ENCODE assay signal across 19 cellular contexts in the genomic region with DNA sequence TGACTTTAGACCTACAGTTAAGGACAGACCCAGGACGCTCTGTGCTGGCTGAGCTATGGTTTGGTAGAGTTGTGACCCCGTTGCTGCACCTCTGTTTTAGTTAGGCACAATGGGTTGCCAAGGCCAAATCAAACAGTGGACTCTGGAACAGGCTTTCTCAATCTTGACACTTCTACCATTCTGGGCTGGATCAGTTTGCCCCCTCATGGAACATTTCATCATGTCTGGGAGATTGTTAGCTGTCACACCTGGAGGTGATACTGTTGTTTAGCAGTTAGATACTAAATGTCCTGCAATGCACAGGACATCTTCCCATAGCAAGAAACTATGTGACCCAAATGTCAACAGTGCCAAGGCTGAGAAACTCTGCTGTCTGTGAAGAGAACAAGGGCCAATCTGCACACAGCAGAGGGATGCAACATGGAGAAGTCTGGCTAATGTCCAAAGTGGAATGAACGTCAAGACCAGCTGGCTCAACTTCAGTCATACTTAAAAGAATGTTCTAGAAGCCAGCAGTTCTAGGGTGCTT.
A peak's percentile ranks its signal among the peaks of the same experiment; 100 is the strongest.
DNase-seq lines count a peak whose midpoint lies in the region; ATAC-seq, FAIRE-seq and TF ChIP-seq lines count a peak whose summit lies in the region.
"Had no signal": no experiment of that assay in that cellular context is flagged by ENCODE, and none has a peak within 500 bp of the region (broad histone marks: within the 10 kb centered on the region; RNA-seq: fewer than 3 reads in every experiment).

No MANE protein-coding gene starts in this region.

- H2BK5ac ChIP-seq in IMR-90 (ENCODE audit: low read depth, low read length, poor library complexity, severe bottlenecking), result no peak overlapping the region

- H4K20me1 ChIP-seq in IMR-90 (ENCODE audit: insufficient read depth, low read length), result no peaks in the 10 kb centered on the region

- H4K5ac ChIP-seq in IMR-90 (ENCODE audit: low read depth, low read length), result no peak overlapping the region

- H3K9ac ChIP-seq in IMR-90 (ENCODE audit: low read depth, low read length), result no peak overlapping the region

- H4K91ac ChIP-seq in IMR-90 (ENCODE audit: insufficient read depth, low read depth, low read length), result no peak overlapping the region

- no peaks in the 10 kb centered on the region for H3K79me1 ChIP-seq in IMR-90 (ENCODE audit: low read depth in 1 of 2, low read length in 2 of 2)

- POLR2A ChIA-PET in IMR-90 (lab: Charles Lee; ENCODE audit: unreplicated experiment), result no interaction called here

- H3K4me2 ChIP-seq in IMR-90 (ENCODE audit: low read depth, low read length), result no peak overlapping the region

- in situ Hi-C loops in IMR-90 (cut with MboI; ENCODE audit: low sequenced_read_pairs), result no loop called here

- no peak overlapping the region for H2BK120ac ChIP-seq in IMR-90 (ENCODE audit: low read depth, low read length)

- H4K8ac ChIP-seq in IMR-90 (ENCODE audit: low read depth in 2 of 2, low read length in 2 of 2), result no peak overlapping the region

- no peak for TF ChIP-seq RAD21 in IMR-90 (IDR thresholded peaks at IDR 0.05; ENCODE audit: low read length)

- no peak overlapping the region for H3K27ac ChIP-seq in IMR-90 (ENCODE audit: insufficient read depth, low read length)

- H3K36me3 ChIP-seq in IMR-90 (ENCODE audit: control insufficient read depth, insufficient read depth, low read length) (no peaks in the 10 kb centered on the region), bronchial epithelial cell (ENCODE audit: control insufficient read depth, insufficient read depth, low read length) (peaks cover 2% of the 10 kb centered on the region), BE2C (no peaks in the 10 kb centered on the region)

- no peaks in the 10 kb centered on the region for H3K27me3 ChIP-seq in IMR-90 (ENCODE audit: control insufficient read depth, insufficient read depth, low read length)
- H3K27me3 ChIP-seq in bronchial epithelial cell (ENCODE audit: control insufficient read depth, insufficient read depth, low read length), result no peaks in the 10 kb centered on the region
- no peaks in the 10 kb centered on the region for H3K27me3 ChIP-seq in BE2C
- H3K27me3 ChIP-seq: pancreas had no signal

- FAIRE-seq in bronchial epithelial cell (lab: Jason Lieb, UNC), result no peak
- FAIRE-seq: K562, pancreas had no signal

- peaks cover 4% of the 10 kb centered on the region; the same call in 1 of the 2 replicates for H3K4me1 ChIP-seq in IMR-90 (ENCODE audit: control insufficient read depth, insufficient read depth, low read length)
- H3K4me1 ChIP-seq in BE2C, result 0 out of 2 replicates have a peak, but pooled peaks cover 7% of the 10 kb centered on the region

- H3K4ac ChIP-seq in IMR-90 (ENCODE audit: low read depth, low read length), result no peak overlapping the region

- no peak overlapping the region for H3K18ac ChIP-seq in IMR-90 (ENCODE audit: low read depth, low read length)

- CTCF ChIA-PET in IMR-90 (lab: Yijun Ruan, JAX), result no interaction called here

- no CpG with 5 or more reads among the region's 3 CpGs for WGBS in IMR-90 (ENCODE audit: extremely low coverage in 2 of 2, insufficient read length in 1 of 2), 2 experiments

- no peak overlapping the region for H2AFZ ChIP-seq in IMR-90 (replicated peaks; ENCODE audit: low read length, poor library complexity)

- no TSS peak for BruUV-seq in IMR-90 (replicated peaks; lab: Mats Ljungman, UMichigan)

- TF ChIP-seq POLR2A in IMR-90 (IDR thresholded peaks at IDR 0.05; ENCODE audit: low read depth, low read length), result no peak

- H3K9me1 ChIP-seq in IMR-90 (ENCODE audit: insufficient read depth, low read length), result no peaks in the 10 kb centered on the region

- H3K4me3 ChIP-seq in IMR-90 (ENCODE audit: insufficient read depth, low read depth, low read length) (no peak overlapping the region), bronchial epithelial cell (ENCODE audit: low read depth, low read length) (no peak overlapping the region), skeletal muscle cell (ENCODE audit: low read depth, low read length) (no peak overlapping the region), BE2C (ENCODE audit: low read depth, low read length) (no peak overlapping the region)
- H3K4me3 ChIP-seq: K562, pancreas had no signal

- no peak for TF ChIP-seq CTCF in IMR-90 (conservative IDR thresholded peaks at IDR 0.05; ENCODE audit: low read depth, low read length)
- no peak for TF ChIP-seq CTCF in bronchial epithelial cell (IDR thresholded peaks at IDR 0.05; ENCODE audit: insufficient read depth, low read length, severe bottlenecking)
- no peak for TF ChIP-seq CTCF in GM10266 (IDR thresholded peaks at IDR 0.05; ENCODE audit: control insufficient read depth, insufficient read depth, low read depth, missing control alignments)
- no peak for TF ChIP-seq CTCF in BE2C (IDR thresholded peaks at IDR 0.05; ENCODE audit: low read depth, low read length)

- no peak overlapping the region for H3K56ac ChIP-seq in IMR-90 (ENCODE audit: extremely low read depth, insufficient read depth, low read length)

- no peak overlapping the region for H2BK20ac ChIP-seq in IMR-90 (ENCODE audit: low read depth, low read length)

- H2BK15ac ChIP-seq in IMR-90 (ENCODE audit: low read depth, low read length), result no peak overlapping the region

- H3K9me3 ChIP-seq in IMR-90 (ENCODE audit: control insufficient read depth, insufficient read depth, low read length) (no peaks in the 10 kb centered on the region), BE2C (no peaks in the 10 kb centered on the region)
- H3K9me3 ChIP-seq: pancreas had no signal

- dilution Hi-C loops in IMR-90 (cut with HindIII; ENCODE audit: low sequenced_read_pairs, unreplicated experiment), result no loop called here

- intact Hi-C loops in IMR-90 (cut with micrococcal nuclease) (loop anchor here (10.0 kb wide), 1 partner anchor 312 kb away; a partner anchor contains a TSS), left ventricle myocardium superior (cut with micrococcal nuclease) (no loop called here)

- H3K14ac ChIP-seq in IMR-90 (replicated peaks; ENCODE audit: low read depth, low read length), result no peak overlapping the region

- H2AK9ac ChIP-seq in IMR-90 (replicated peaks; ENCODE audit: low read depth, low read length, poor library complexity), result no peak overlapping the region

- H3K23ac ChIP-seq in IMR-90 (ENCODE audit: low read depth, low read length), result no peak overlapping the region

- ATAC-seq in IMR-90 (ENCODE audit: low read depth) (no peak; the same call in 1 of the 2 replicates), left ventricle myocardium superior (peak; percentile 71)
- ATAC-seq: K562 had no signal

- DNase-seq in IMR-90 (peak; percentile 50), bronchial epithelial cell (ENCODE audit: low read depth) (peak; percentile 13), left ventricle myocardium superior (no peak), skeletal muscle cell (ENCODE audit: low read depth) (peak; percentile 79), HT-29 (ENCODE audit: low spot score) (no peak), activated T-cell treated with anti-CD3 and anti-CD28 coated beads for 4 hours (no peak), GM10266 (ENCODE audit: extremely low spot score) (no peak), BE2C (no peak)
- DNase-seq: activated CD4-positive, alpha-beta memory T cell treated with anti-CD3 and anti-CD28 coated beads for 36 hours; activated effector memory CD4-positive, alpha-beta T cell treated with Interleukin-2 at 50 U/mL for 16 hours; C1 segment of cervical spinal cord; central memory CD4-positive, alpha-beta T cell; NCI-H187; NCI-H82; SIG-M5; stimulated activated CD4-positive, alpha-beta T cell treated with anti-CD3 and anti-CD28 coated beads, Interleukin-1b, Interleukin-23, amount 100 ng/mL, for 48 hours; stimulated activated CD8-positive, alpha-beta memory T cell treated with anti-CD3 and anti-CD28 coated beads, Interleukin-4, amount 100 ng/mL, for 48 hours had no signal

- H2AK5ac ChIP-seq in IMR-90 (ENCODE audit: low read depth, low read length), result no peak overlapping the region

TF ChIP-seq in IMR-90, 13 proteins besides CTCF, POLR2A, EP300 and RAD21:
- TF ChIP-seq, protein P1, sequence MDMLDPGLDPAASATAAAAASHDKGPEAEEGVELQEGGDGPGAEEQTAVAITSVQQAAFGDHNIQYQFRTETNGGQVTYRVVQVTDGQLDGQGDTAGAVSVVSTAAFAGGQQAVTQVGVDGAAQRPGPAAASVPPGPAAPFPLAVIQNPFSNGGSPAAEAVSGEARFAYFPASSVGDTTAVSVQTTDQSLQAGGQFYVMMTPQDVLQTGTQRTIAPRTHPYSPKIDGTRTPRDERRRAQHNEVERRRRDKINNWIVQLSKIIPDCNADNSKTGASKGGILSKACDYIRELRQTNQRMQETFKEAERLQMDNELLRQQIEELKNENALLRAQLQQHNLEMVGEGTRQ (IDR thresholded peaks at IDR 0.05; ENCODE audit: low read depth, low read length), result no peak
- no peak for TF ChIP-seq RFX5 (IDR thresholded peaks at IDR 0.05; ENCODE audit: low read depth, low read length)
- TF ChIP-seq CEBPB (IDR thresholded peaks at IDR 0.05; ENCODE audit: low read depth, low read length), result no peak
- no peak for TF ChIP-seq FOS (IDR thresholded peaks at IDR 0.05; ENCODE audit: low read depth, low read length)
- no peak for TF ChIP-seq RCOR1 (IDR thresholded peaks at IDR 0.05; ENCODE audit: insufficient replicate concordance, low read length)
- TF ChIP-seq MAZ (IDR thresholded peaks at IDR 0.05; ENCODE audit: borderline replicate concordance, low read depth, low read length), result no peak
- TF ChIP-seq SMC3 (IDR thresholded peaks at IDR 0.05; ENCODE audit: low read depth, low read length), result no peak
- TF ChIP-seq MAFK (IDR thresholded peaks at IDR 0.05; ENCODE audit: low read depth, low read length), result no peak
- TF ChIP-seq, protein P2, sequence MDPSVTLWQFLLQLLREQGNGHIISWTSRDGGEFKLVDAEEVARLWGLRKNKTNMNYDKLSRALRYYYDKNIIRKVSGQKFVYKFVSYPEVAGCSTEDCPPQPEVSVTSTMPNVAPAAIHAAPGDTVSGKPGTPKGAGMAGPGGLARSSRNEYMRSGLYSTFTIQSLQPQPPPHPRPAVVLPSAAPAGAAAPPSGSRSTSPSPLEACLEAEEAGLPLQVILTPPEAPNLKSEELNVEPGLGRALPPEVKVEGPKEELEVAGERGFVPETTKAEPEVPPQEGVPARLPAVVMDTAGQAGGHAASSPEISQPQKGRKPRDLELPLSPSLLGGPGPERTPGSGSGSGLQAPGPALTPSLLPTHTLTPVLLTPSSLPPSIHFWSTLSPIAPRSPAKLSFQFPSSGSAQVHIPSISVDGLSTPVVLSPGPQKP (IDR thresholded peaks at IDR 0.05; ENCODE audit: borderline replicate concordance, low read depth, low read length), result no peak
- no peak for TF ChIP-seq BHLHE40 (IDR thresholded peaks at IDR 0.05; ENCODE audit: low read depth, low read length)
- no peak for TF ChIP-seq CHD1 (IDR thresholded peaks at IDR 0.05; ENCODE audit: low read depth, low read length)
- no peak for TF ChIP-seq MXI1 (IDR thresholded peaks at IDR 0.05; ENCODE audit: borderline replicate concordance, low read depth, low read length)
- TF ChIP-seq NFE2L2 (IDR thresholded peaks at IDR 0.05; ENCODE audit: low read depth, low read length), result no peak

Comparison
In these comparisons a context has a peak if more than half of its experiments do, and no peak if none do; other contexts are left out.
1. DNase-seq: peak in IMR-90 (single experiment), bronchial epithelial cell (single experiment) and skeletal muscle cell (single experiment); none in left ventricle myocardium superior (single experiment), HT-29 (single experiment), activated T-cell treated with anti-CD3 and anti-CD28 coated beads for 4 hours (single experiment), GM10266 (single experiment) and BE2C (single experiment).